ENCODE assay signal across 15 cellular contexts in genomic region chr4:147778942-147779341, GRCh38. TPM values are rescaled to one million over a fixed set of nuclear protein-coding genes. Genes with fewer than 3 reads are reported as not detected.
A peak's percentile ranks its signal among the peaks of the same experiment; 100 is the strongest.
DNase-seq lines count a peak whose midpoint lies in the region; ATAC-seq and TF ChIP-seq lines count a peak whose summit lies in the region.
"Had no signal": no experiment of that assay in that cellular context is flagged by ENCODE, and none has a peak within 500 bp of the region (broad histone marks: within the 10 kb centered on the region; RNA-seq: fewer than 3 reads in every experiment).

No MANE protein-coding gene starts in this region.

- no peaks in the 10 kb centered on the region for H3K36me3 ChIP-seq in BE2C
- H3K36me3 ChIP-seq: pancreas had no signal

- peaks cover 87% of the 10 kb centered on the region for H3K4me1 Mint-ChIP-seq in chondrocyte (ENCODE audit: low read depth)
- H3K4me1 Mint-ChIP-seq in mesothelial cell of epicardium: peaks cover 13% of the 10 kb centered on the region

- ATAC-seq in GM18873 (IDR thresholded peaks at IDR 0.05; ENCODE audit: low FRiP score, unreplicated experiment) (peak; percentile 79), GM21619 (IDR thresholded peaks at IDR 0.05; ENCODE audit: unreplicated experiment) (peak; percentile 61), HG03103 (IDR thresholded peaks at IDR 0.05; ENCODE audit: low read depth, unreplicated experiment) (peak; percentile 45)
- ATAC-seq: pancreas; stimulated activated naive CD8-positive, alpha-beta T cell treated with anti-CD3 and anti-CD28 coated beads, Interleukin-15, amount 100 ng/mL, for 72 hours had no signal

- peaks cover 18% of the 10 kb centered on the region for H3K4me1 ChIP-seq in BE2C

- H3K9me3 Mint-ChIP-seq in chondrocyte (ENCODE audit: low read depth) (no peaks in the 10 kb centered on the region), mesothelial cell of epicardium (no peaks in the 10 kb centered on the region)
- H3K9me3 Mint-ChIP-seq: activated CD4-positive, alpha-beta T cell treated with anti-CD3 and anti-CD28 coated beads, Interleukin-2, amount 10 ng/mL, durations not matched to agents 24 days and 14 days; stimulated activated naive CD8-positive, alpha-beta T cell treated with anti-CD3 and anti-CD28 coated beads, Interleukin-15, amount 100 ng/mL, for 72 hours had no signal

- H3K4me3 Mint-ChIP-seq in chondrocyte (ENCODE audit: unreplicated experiment) (no peak overlapping the region), mesothelial cell of epicardium (no peak overlapping the region)
- H3K4me3 Mint-ChIP-seq: activated CD4-positive, alpha-beta T cell treated with anti-CD3 and anti-CD28 coated beads, Interleukin-2, amount 10 ng/mL, durations not matched to agents 24 days and 14 days; stimulated activated naive CD8-positive, alpha-beta T cell treated with anti-CD3 and anti-CD28 coated beads, Interleukin-15, amount 100 ng/mL, for 72 hours had no signal

- no peaks in the 10 kb centered on the region for H3K9me3 ChIP-seq in BE2C
- H3K9me3 ChIP-seq: pancreas had no signal

- no peaks in the 10 kb centered on the region for H3K36me3 Mint-ChIP-seq in chondrocyte (ENCODE audit: low read depth)
- H3K36me3 Mint-ChIP-seq in mesothelial cell of epicardium: no peaks in the 10 kb centered on the region

- H3K4me3 ChIP-seq in BE2C (ENCODE audit: low read depth, low read length): no peak overlapping the region
- H3K4me3 ChIP-seq: pancreas, SK-N-MC had no signal

- H3K27me3 ChIP-seq in BE2C: no peaks in the 10 kb centered on the region
- H3K27me3 ChIP-seq: pancreas had no signal

- DNase-seq in chondrocyte (ENCODE audit: low spot score) (no peak), NCI-H524 (lab: John Stamatoyannopoulos, UW) (no peak), mesothelial cell of epicardium (ENCODE audit: low spot score in 2 of 2, unreplicated experiment in 2 of 2) (no peak), AML-193 (lab: John Stamatoyannopoulos, UW) (no peak), BE2C (no peak)
- DNase-seq: activated CD4-positive, alpha-beta T cell treated with anti-CD3 and anti-CD28 coated beads, Interleukin-2, amount 10 ng/mL, durations not matched to agents 24 days and 14 days; activated naive CD4-positive, alpha-beta T cell treated with Interleukin-2 at 50 U/mL for 16 hours; cortex of kidney; NCI-H510A; pancreas; stimulated activated naive CD8-positive, alpha-beta T cell treated with anti-CD3 and anti-CD28 coated beads, Interleukin-15, amount 100 ng/mL, for 72 hours had no signal

- no peaks in the 10 kb centered on the region for H3K27me3 Mint-ChIP-seq in chondrocyte (ENCODE audit: low read depth)
- no peaks in the 10 kb centered on the region for H3K27me3 Mint-ChIP-seq in mesothelial cell of epicardium (ENCODE audit: low read depth)
- H3K27me3 Mint-ChIP-seq: stimulated activated naive CD8-positive, alpha-beta T cell treated with anti-CD3 and anti-CD28 coated beads, Interleukin-15, amount 100 ng/mL, for 72 hours had no signal

- H3K27ac Mint-ChIP-seq in chondrocyte (ENCODE audit: unreplicated experiment) (peak overlapping the region; percentile 75), mesothelial cell of epicardium (no peak overlapping the region)
- H3K27ac Mint-ChIP-seq: activated CD4-positive, alpha-beta T cell treated with anti-CD3 and anti-CD28 coated beads, Interleukin-2, amount 10 ng/mL, durations not matched to agents 24 days and 14 days; stimulated activated naive CD8-positive, alpha-beta T cell treated with anti-CD3 and anti-CD28 coated beads, Interleukin-15, amount 100 ng/mL, for 72 hours had no signal

- TF ChIP-seq CTCF in chondrocyte (IDR thresholded peaks at IDR 0.05): no peak
- no peak for TF ChIP-seq CTCF in mesothelial cell of epicardium (IDR thresholded peaks at IDR 0.05; ENCODE audit: unreplicated experiment)
- no peak for TF ChIP-seq CTCF in BE2C (IDR thresholded peaks at IDR 0.05; ENCODE audit: low read depth, low read length)

RNA-seq across cellular contexts. Expression of gene ARHGAP10, which starts 47.1 kb away (rescaled TPM):
- total RNA-seq in chondrocyte (111 to 119 TPM (median 111 TPM) in 3 replicates), mesothelial cell of epicardium (30.5 to 31.3 TPM (median 31.2 TPM) in 3 replicates)
- polyA plus RNA-seq in BE2C (2012; ENCODE audit: insufficient read depth, insufficient read length, low read depth): 4.3 TPM
